ENCODE assay signal across 1 cellular context in genomic region chr19:33293255-33294057, GRCh38.
TF ChIP-seq lines count a peak whose summit lies in the region.

No MANE protein-coding gene starts in this region.

TF ChIP-seq in A549, 52 proteins besides CTCF, POLR2A, EP300 and RAD21 (continued from another document):
- TF ChIP-seq, protein P1, sequence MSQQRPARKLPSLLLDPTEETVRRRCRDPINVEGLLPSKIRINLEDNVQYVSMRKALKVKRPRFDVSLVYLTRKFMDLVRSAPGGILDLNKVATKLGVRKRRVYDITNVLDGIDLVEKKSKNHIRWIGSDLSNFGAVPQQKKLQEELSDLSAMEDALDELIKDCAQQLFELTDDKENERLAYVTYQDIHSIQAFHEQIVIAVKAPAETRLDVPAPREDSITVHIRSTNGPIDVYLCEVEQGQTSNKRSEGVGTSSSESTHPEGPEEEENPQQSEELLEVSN (IDR thresholded peaks at IDR 0.05; ENCODE audit: borderline replicate concordance, low read depth) = 0 out of 2 replicates have a peak, but pooled peaks have one; percentile 44
- TF ChIP-seq RARB (CRISPR knock-in tag; IDR thresholded peaks at IDR 0.05) (peak; percentile 84; the same call in 1 of the 2 replicates), ZC3H11A (IDR thresholded peaks at IDR 0.05) (no peak), EHF (CRISPR knock-in tag; IDR thresholded peaks at IDR 0.05) (peak; percentile 74), HOXA7 (CRISPR knock-in tag; IDR thresholded peaks at IDR 0.05) (peak; percentile 73; the same call in 1 of the 2 replicates), RNF2 (IDR thresholded peaks at IDR 0.05; ENCODE audit: borderline replicate concordance, low read depth) (no peak), ATOH8 (CRISPR knock-in tag; IDR thresholded peaks at IDR 0.05; ENCODE audit: low read depth) (0 out of 2 replicates have a peak, but pooled peaks have one; percentile 59), CBX8 (IDR thresholded peaks at IDR 0.05) (no peak), FOXS1 (CRISPR knock-in tag; IDR thresholded peaks at IDR 0.05) (no peak), GATA3 (IDR thresholded peaks at IDR 0.05; ENCODE audit: borderline replicate concordance) (peak; percentile 79), CEBPB (IDR thresholded peaks at IDR 0.05) (peak; percentile 84 to 93), SREBF2 (IDR thresholded peaks at IDR 0.05) (no peak)
- TF ChIP-seq, protein P2, sequence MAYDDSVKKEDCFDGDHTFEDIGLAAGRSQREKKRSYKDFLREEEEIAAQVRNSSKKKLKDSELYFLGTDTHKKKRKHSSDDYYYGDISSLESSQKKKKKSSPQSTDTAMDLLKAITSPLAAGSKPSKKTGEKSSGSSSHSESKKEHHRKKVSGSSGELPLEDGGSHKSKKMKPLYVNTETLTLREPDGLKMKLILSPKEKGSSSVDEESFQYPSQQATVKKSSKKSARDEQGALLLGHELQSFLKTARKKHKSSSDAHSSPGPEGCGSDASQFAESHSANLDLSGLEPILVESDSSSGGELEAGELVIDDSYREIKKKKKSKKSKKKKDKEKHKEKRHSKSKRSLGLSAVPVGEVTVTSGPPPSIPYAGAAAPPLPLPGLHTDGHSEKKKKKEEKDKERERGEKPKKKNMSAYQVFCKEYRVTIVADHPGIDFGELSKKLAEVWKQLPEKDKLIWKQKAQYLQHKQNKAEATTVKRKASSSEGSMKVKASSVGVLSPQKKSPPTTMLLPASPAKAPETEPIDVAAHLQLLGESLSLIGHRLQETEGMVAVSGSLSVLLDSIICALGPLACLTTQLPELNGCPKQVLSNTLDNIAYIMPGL (CRISPR knock-in tag; IDR thresholded peaks at IDR 0.05; ENCODE audit: borderline replicate concordance) = no peak; the same call in 1 of the 2 replicates
- TF ChIP-seq, protein P3, sequence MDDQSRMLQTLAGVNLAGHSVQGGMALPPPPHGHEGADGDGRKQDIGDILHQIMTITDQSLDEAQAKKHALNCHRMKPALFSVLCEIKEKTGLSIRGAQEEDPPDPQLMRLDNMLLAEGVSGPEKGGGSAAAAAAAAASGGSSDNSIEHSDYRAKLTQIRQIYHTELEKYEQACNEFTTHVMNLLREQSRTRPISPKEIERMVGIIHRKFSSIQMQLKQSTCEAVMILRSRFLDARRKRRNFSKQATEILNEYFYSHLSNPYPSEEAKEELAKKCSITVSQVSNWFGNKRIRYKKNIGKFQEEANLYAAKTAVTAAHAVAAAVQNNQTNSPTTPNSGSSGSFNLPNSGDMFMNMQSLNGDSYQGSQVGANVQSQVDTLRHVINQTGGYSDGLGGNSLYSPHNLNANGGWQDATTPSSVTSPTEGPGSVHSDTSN (IDR thresholded peaks at IDR 0.05) = no peak
